In the genomic region with DNA sequence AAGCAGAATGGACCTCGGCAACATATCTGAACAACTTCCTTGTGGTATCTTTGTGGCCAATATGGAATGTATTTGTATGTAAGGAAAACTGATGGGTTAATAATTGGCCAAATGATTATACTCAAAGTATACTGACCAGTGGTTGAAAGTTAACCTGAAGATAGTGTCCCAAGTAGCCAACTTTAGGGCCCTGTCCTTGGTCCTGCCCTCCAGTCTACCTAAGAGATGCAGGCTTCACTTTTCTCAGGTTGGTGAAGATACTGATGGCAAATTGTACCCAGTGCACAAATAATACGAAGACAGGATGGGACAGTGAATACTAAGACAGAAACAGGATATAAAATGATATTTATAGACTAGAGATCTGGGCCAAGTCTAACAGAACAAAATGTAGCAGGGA, we compare ENCODE assay signal across 32 cellular contexts.
"Had no signal": no experiment of that assay in that cellular context is flagged by ENCODE, and none has a peak within 500 bp of the region (broad histone marks: within the 10 kb centered on the region; RNA-seq: fewer than 3 reads in every experiment).

No MANE protein-coding gene starts in this region.

- H3K27ac ChIP-seq: gastrocnemius medialis, neutrophil, vagina, WERI-Rb-1 had no signal

- H3K36me3 ChIP-seq: gastrocnemius medialis, neutrophil, vagina, WERI-Rb-1 had no signal

- ATAC-seq: activated naive CD8-positive, alpha-beta T cell treated with anti-CD3 and anti-CD28 coated beads, Interleukin-2, amount 50 U/mL, for 24 hours; gastrocnemius medialis; left ventricle myocardium superior; mucosa of descending colon; natural killer cell treated with Interleukin-12 subunit alpha and Interleukin-12 subunit beta and Interleukin-15 and Interleukin-18, amount 100 ng/mL, for 72 hours; stimulated activated memory B cell treated with anti-CD40 and anti-IgM and Interleukin-4, amounts not matched to agents 10 μg/mL and 1 μg/mL and 100 μg/mL, for 72 hours; stimulated activated naive CD8-positive, alpha-beta T cell treated with anti-CD3 and anti-CD28 coated beads, Interleukin-15, amount 100 ng/mL, for 72 hours; T-helper 17 cell had no signal

- H3K27ac Mint-ChIP-seq: activated CD4-positive, alpha-beta memory T cell treated with anti-CD3 and anti-CD28 coated beads, Interleukin-2, amount 10 ng/mL, durations not matched to agents 7 days and 5 days; activated CD4-positive, alpha-beta T cell treated with anti-CD3 and anti-CD28 coated beads, Interleukin-2, amount 10 ng/mL, durations not matched to agents 24 days and 14 days; activated naive CD8-positive, alpha-beta T cell treated with anti-CD3 and anti-CD28 coated beads, Interleukin-2, amount 50 U/mL, for 24 hours; activated T-cell treated with anti-CD3 and anti-CD28 coated beads, Interleukin-2, amount 50 U/mL, for 24 hours; natural killer cell treated with Interleukin-12 subunit alpha and Interleukin-12 subunit beta and Interleukin-15 and Interleukin-18, amount 100 ng/mL, for 72 hours; stimulated activated memory B cell treated with anti-CD40 and anti-IgM and Interleukin-4, amounts not matched to agents 10 μg/mL and 1 μg/mL and 100 μg/mL, for 72 hours; stimulated activated naive CD8-positive, alpha-beta T cell treated with anti-CD3 and anti-CD28 coated beads, Interleukin-15, amount 100 ng/mL, for 72 hours; T-helper 17 cell; type B pancreatic cell had no signal

- H3K9me3 ChIP-seq: gastrocnemius medialis, mucosa of descending colon, neutrophil, vagina had no signal

- H3K9me3 Mint-ChIP-seq: activated CD4-positive, alpha-beta memory T cell treated with anti-CD3 and anti-CD28 coated beads, Interleukin-2, amount 10 ng/mL, durations not matched to agents 7 days and 5 days; activated CD4-positive, alpha-beta T cell treated with anti-CD3 and anti-CD28 coated beads, Interleukin-2, amount 10 ng/mL, durations not matched to agents 24 days and 14 days; activated naive CD8-positive, alpha-beta T cell treated with anti-CD3 and anti-CD28 coated beads, Interleukin-2, amount 50 U/mL, for 24 hours; central memory CD8-positive, alpha-beta T cell; natural killer cell treated with Interleukin-12 subunit alpha and Interleukin-12 subunit beta and Interleukin-15 and Interleukin-18, amount 100 ng/mL, for 72 hours; stimulated activated memory B cell treated with anti-CD40 and anti-IgM and Interleukin-4, amounts not matched to agents 10 μg/mL and 1 μg/mL and 100 μg/mL, for 72 hours; stimulated activated naive CD8-positive, alpha-beta T cell treated with anti-CD3 and anti-CD28 coated beads, Interleukin-15, amount 100 ng/mL, for 72 hours; type B pancreatic cell had no signal

- DNase-seq: activated CD4-positive, alpha-beta memory T cell treated with anti-CD3 and anti-CD28 coated beads, Interleukin-2, amount 10 ng/mL, durations not matched to agents 7 days and 5 days; activated CD4-positive, alpha-beta T cell treated with anti-CD3 and anti-CD28 coated beads, Interleukin-2, amount 10 ng/mL, durations not matched to agents 24 days and 14 days; activated CD4-positive, CD25-positive, alpha-beta regulatory T cell treated with anti-CD3 and anti-CD28 coated beads, Interleukin-2, amount 50 U/mL, for 72 hours; activated CD8-positive, alpha-beta memory T cell treated with anti-CD3 and anti-CD28 coated beads, Interleukin-2, amount 50 U/mL, for 48 hours; activated gamma-delta T cell treated with Interleukin-2 at 50 U/mL for 16 hours; activated naive CD4-positive, alpha-beta T cell treated with anti-CD3 and anti-CD28 coated beads, Interleukin-2, amount 50 U/mL, for 16 hours; activated naive CD8-positive, alpha-beta T cell treated with anti-CD3 and anti-CD28 coated beads, Interleukin-2, amount 50 U/mL, for 24 hours; activated T-cell treated with anti-CD3 and anti-CD28 coated beads, Interleukin-2, amount 50 U/mL, for 24 hours; amygdala; effector CD8-positive, alpha-beta T cell; gastrocnemius medialis; hippocampal formation; kidney glomerular epithelial cell; left ventricle myocardium superior; mucosa of descending colon; retina; stimulated activated CD4-positive, alpha-beta T cell treated with anti-CD3 and anti-CD28 coated beads, Interleukin-1b, Interleukin-23, amount 100 ng/mL, for 48 hours; stimulated activated CD4-positive, alpha-beta T cell treated with anti-CD3 and anti-CD28 coated beads, Interleukin-4, amount 100 ng/mL, for 4 hours; stimulated activated CD8-positive, alpha-beta memory T cell treated with anti-CD3 and anti-CD28 coated beads, Interleukin-4, amount 100 ng/mL, for 48 hours; stimulated activated naive CD8-positive, alpha-beta T cell treated with anti-CD3 and anti-CD28 coated beads, Interleukin-15, amount 100 ng/mL, for 72 hours; substantia nigra; SW 1271; T-helper 17 cell; T1000; WERI-Rb-1 had no signal

- H3K27me3 ChIP-seq: gastrocnemius medialis, vagina had no signal

- H3K4me3 ChIP-seq: gastrocnemius medialis, mucosa of descending colon, smooth muscle cell, vagina had no signal

- H3K36me3 Mint-ChIP-seq: natural killer cell treated with Interleukin-12 subunit alpha and Interleukin-12 subunit beta and Interleukin-15 and Interleukin-18, amount 100 ng/mL, for 72 hours; stimulated activated memory B cell treated with anti-CD40 and anti-IgM and Interleukin-4, amounts not matched to agents 10 μg/mL and 1 μg/mL and 100 μg/mL, for 72 hours had no signal

- H3K4me1 ChIP-seq: gastrocnemius medialis, vagina had no signal
